In genomic region chr14:32354716-32355115, GRCh38 we compare ENCODE assay signal across 19 cellular contexts. TPM values are rescaled to one million over a fixed set of nuclear protein-coding genes. Genes with fewer than 3 reads are reported as not detected.
DNase-seq lines count a peak whose midpoint lies in the region; ATAC-seq, FAIRE-seq and TF ChIP-seq lines count a peak whose summit lies in the region.
"Had no signal": no experiment of that assay in that cellular context is flagged by ENCODE, and none has a peak within 500 bp of the region (broad histone marks: within the 10 kb centered on the region; RNA-seq: fewer than 3 reads in every experiment).

No MANE protein-coding gene starts in this region.

- no peaks in the 10 kb centered on the region; a peak in 1 of 5 replicates for H3K27me3 ChIP-seq in K562 (ENCODE audit: control insufficient read depth in 2 of 2, insufficient read depth in 2 of 2, low read length in 2 of 2)
- H3K27me3 ChIP-seq in HepG2 (ENCODE audit: control insufficient read depth in 1 of 2, insufficient read depth in 2 of 2, low read length in 2 of 2), result no peaks in the 10 kb centered on the region
- H3K27me3 ChIP-seq in colonic mucosa, result no peaks in the 10 kb centered on the region
- H3K27me3 ChIP-seq: MG63, spleen had no signal

- DNase-seq in NCI-H146 (lab: John Stamatoyannopoulos, UW) (peak; percentile 14), NCI-H146 treated with DMSO at 0.1 percent for 48 hours (lab: John Stamatoyannopoulos, UW; ENCODE audit: unreplicated experiment) (no peak), NCI-H2196 (lab: John Stamatoyannopoulos, UW; ENCODE audit: unreplicated experiment) (peak; percentile 61), K562 (ENCODE audit: extremely low read depth in 1 of 4, low spot score in 3 of 4) (no peak), HepG2 (ENCODE audit: low spot score) (peak; percentile 34), colonic mucosa (no peak), HEK293T (ENCODE audit: extremely low spot score) (no peak)
- no peak for DNase-seq in activated naive CD4-positive, alpha-beta T cell (lab: John Stamatoyannopoulos, UW)
- DNase-seq: activated CD4-positive, alpha-beta T cell treated with anti-CD3 and anti-CD28 coated beads for 48 hours; activated effector memory CD4-positive, alpha-beta T cell treated with Interleukin-2 at 50 U/mL for 16 hours; H7; lower lobe of right lung; MG63; NCI-H1930; NK-92 treated with Interleukin-12 subunit alpha and Interleukin-12 subunit beta, amount 100 ng/mL, for 24 hours; spleen had no signal

- H3K27ac ChIP-seq in K562 (ENCODE audit: extremely low read depth, low read depth, low read length) (no peak overlapping the region), HepG2 (ENCODE audit: extremely low read length, insufficient read depth, low read length) (no peak overlapping the region), colonic mucosa (no peak overlapping the region)
- H3K27ac ChIP-seq: lower lobe of right lung, spleen had no signal

- in situ Hi-C loops in K562 (cut with MboI) (no loop called here), HepG2 (cut with HindIII; ENCODE audit: extremely low pct_ligation_motif_present, low pct_unique_long_range_greater_than_20kb) (no loop called here)

- H3K9me1 ChIP-seq in K562 (ENCODE audit: control insufficient read depth, insufficient read depth, low read length), result no peaks in the 10 kb centered on the region

- H4K20me1 ChIP-seq in K562 (replicated peaks; ENCODE audit: control insufficient read depth, insufficient read depth, low read length), result no peaks in the 10 kb centered on the region
- no peaks in the 10 kb centered on the region for H4K20me1 ChIP-seq in HepG2 (ENCODE audit: insufficient read depth, low read length)

- ATAC-seq in K562 (no peak), HepG2 (peak; percentile 63)
- ATAC-seq: esophagus mucosa, lower lobe of right lung had no signal

- TF ChIP-seq EP300 in K562 (IDR thresholded peaks at IDR 0.05; ENCODE audit: low read length) (no peak), HepG2 (IDR thresholded peaks at IDR 0.05; ENCODE audit: low read depth in 2 of 2, low read length in 2 of 2) (no peak), HepG2 (CRISPR knock-in tag; IDR thresholded peaks at IDR 0.05; ENCODE audit: borderline replicate concordance) (no peak)

- H3K4me2 ChIP-seq in K562 (ENCODE audit: insufficient read depth, low read length), result no peak overlapping the region
- H3K4me2 ChIP-seq in HepG2 (ENCODE audit: low read depth, low read length), result no peak overlapping the region

- no peaks in the 10 kb centered on the region for H3K36me3 ChIP-seq in K562 (ENCODE audit: control insufficient read depth, insufficient read depth, low read length)
- no peaks in the 10 kb centered on the region for H3K36me3 ChIP-seq in HepG2 (replicated peaks in 1 of 2; ENCODE audit: control insufficient read depth in 1 of 2, insufficient read depth in 2 of 2, low read length in 2 of 2)
- H3K36me3 ChIP-seq in colonic mucosa, result no peaks in the 10 kb centered on the region
- H3K36me3 ChIP-seq: lower lobe of right lung, MG63, spleen had no signal

- no TSS peak for BruUV-seq in K562 (replicated peaks; lab: Mats Ljungman, UMichigan)
- no TSS peak for BruUV-seq in HepG2 (replicated peaks; lab: Mats Ljungman, UMichigan)

- POLR2A ChIA-PET in K562 (lab: Yijun Ruan, JAX), result no interaction called here
- POLR2A ChIA-PET in HepG2 (lab: Yijun Ruan, JAX), result no interaction called here
- POLR2A ChIA-PET in HEK293T (lab: Yijun Ruan, JAX), result no interaction called here

- H3K9me3 ChIP-seq in K562 (replicated peaks; ENCODE audit: control insufficient read depth, insufficient read depth, low read depth, low read length), result no peaks in the 10 kb centered on the region
- no peaks in the 10 kb centered on the region for H3K9me3 ChIP-seq in HepG2 (ENCODE audit: low read length)
- no peaks in the 10 kb centered on the region for H3K9me3 ChIP-seq in colonic mucosa
- H3K9me3 ChIP-seq: lower lobe of right lung, MG63, spleen had no signal

- intact Hi-C loops in K562 (cut with micrococcal nuclease) (no loop called here), HepG2 (cut with micrococcal nuclease; ENCODE audit: unreplicated experiment) (no loop called here), colonic mucosa (cut with DNase I) (no loop called here)

- H3K79me2 ChIP-seq in K562 (ENCODE audit: control insufficient read depth, insufficient read depth, low read length) (no peaks in the 10 kb centered on the region), HepG2 (ENCODE audit: insufficient read depth, low read length) (no peaks in the 10 kb centered on the region)

- TF ChIP-seq POLR2A in K562 (conservative IDR thresholded peaks at IDR 0.05), result no peak
- no peak for TF ChIP-seq POLR2A in HepG2 (IDR thresholded peaks at IDR 0.05; ENCODE audit: insufficient read depth in 1 of 2, low read depth in 2 of 2, low read length in 2 of 2)

- H3K9ac ChIP-seq in K562 (ENCODE audit: insufficient read depth in 1 of 2, low read depth in 2 of 2, low read length in 2 of 2), result no peak overlapping the region
- H3K9ac ChIP-seq in HepG2 (ENCODE audit: insufficient read depth, low read depth, low read length), result no peak overlapping the region
- H3K9ac ChIP-seq in colonic mucosa (ENCODE audit: low read depth in 2 of 2, low read length in 2 of 2), result no peak overlapping the region

- TF ChIP-seq CTCF in K562 (IDR thresholded peaks at IDR 0.05 in 2 of 3, conservative IDR thresholded peaks at IDR 0.05 in 1 of 3; ENCODE audit: insufficient read depth in 2 of 3, low read depth in 1 of 3, low read length in 3 of 3) (no peak), HepG2 (CRISPR knock-in tag; IDR thresholded peaks at IDR 0.05) (no peak), colonic mucosa (IDR thresholded peaks at IDR 0.05) (no peak)

- no peak for FAIRE-seq in K562 (lab: Jason Lieb, UNC)
- FAIRE-seq in HepG2 (lab: Jason Lieb, UNC), result no peak
- FAIRE-seq: A204.1, G401.6 had no signal

- TF ChIP-seq RAD21 in K562 (CRISPR knock-in tag; conservative IDR thresholded peaks at IDR 0.05 in 1 of 2, IDR thresholded peaks at IDR 0.05 in 1 of 2), result no peak
- no peak for TF ChIP-seq RAD21 in HepG2 (CRISPR knock-in tag; IDR thresholded peaks at IDR 0.05)

- WGBS in K562 (ENCODE audit: insufficient coverage, low coverage, missing lambda C conversion rate), result 25% methylated on average over 3 of the region's 3 CpGs
- WGBS in HepG2 (ENCODE audit: low lambda C conversion rate), result 2% methylated on average over 3 of the region's 3 CpGs

- no peaks in the 10 kb centered on the region for H3K4me1 ChIP-seq in K562 (replicated peaks in 1 of 2; ENCODE audit: control insufficient read depth in 2 of 2, insufficient read depth in 2 of 2, low read length in 2 of 2)
- H3K4me1 ChIP-seq in HepG2 (ENCODE audit: insufficient read depth, low read length), result no peaks in the 10 kb centered on the region
- no peaks in the 10 kb centered on the region for H3K4me1 ChIP-seq in colonic mucosa
- H3K4me1 ChIP-seq: lower lobe of right lung, spleen had no signal

- no peak overlapping the region for H2AFZ ChIP-seq in K562 (ENCODE audit: low read depth, low read length)
- no peak overlapping the region for H2AFZ ChIP-seq in HepG2 (ENCODE audit: low read length)

- CTCF ChIA-PET in K562 (lab: Yijun Ruan, JAX; ENCODE audit: low intra/inter-chr PET ratio) (no interaction called here), HepG2 (lab: Yijun Ruan, JAX; ENCODE audit: low intra/inter-chr PET ratio, low total read pairs) (no interaction called here), HEK293T (lab: Yijun Ruan, JAX) (no interaction called here)

- H3K4me3 ChIP-seq in K562 (no peak overlapping the region), HepG2 (replicated peaks in 1 of 3; ENCODE audit: insufficient read depth in 1 of 3, low read depth in 2 of 3, low read length in 3 of 3) (no peak overlapping the region), colonic mucosa (no peak overlapping the region)
- H3K4me3 ChIP-seq: lower lobe of right lung, MG63, spleen had no signal

RNA-seq across cellular contexts. Expression of gene AKAP6, which starts 25.6 kb away (rescaled TPM):
- 2.4 and 3.2 TPM in 2 replicates for total RNA-seq in K562 (2011; cell fraction: chromatin; rRNA removed; ENCODE audit: low replicate concordance)
- 1.2 and 2.4 TPM in 2 replicates for total RNA-seq in K562 (2011; cell fraction: nucleolus; rRNA removed)
- total RNA-seq in K562 (2011; cell fraction: nucleoplasm; rRNA removed), result 2.9 and 3.0 TPM in 2 replicates
- total RNA-seq in K562 (2014; rRNA removed), result 0.49 and 1.7 TPM in 2 replicates
- total RNA-seq in K562 (2014; rRNA removed; fragmentation: Illumina TruSeq; extraction: Trizol), result 0.62 and 0.73 TPM in 2 replicates
- 0.25 and 0.41 TPM in 2 replicates for total RNA-seq in K562 (2015; rRNA removed; fragmentation: Illumina TruSeq; extraction: Trizol)
- 0.42 and 0.62 TPM in 2 replicates for total RNA-seq in K562 (2021)
- 0.28 and 1.3 TPM in 2 replicates for polyA plus RNA-seq in K562 (2011; rRNA removed)
- 0.04 and 0.31 TPM in 2 replicates for polyA plus RNA-seq in K562 (2011; cell fraction: cytosol; rRNA removed)
- polyA plus RNA-seq in K562 (2011; cell fraction: nucleus; rRNA removed), result 0.48 and 1.2 TPM in 2 replicates
- polyA plus RNA-seq in K562 (2012), result 0.10 and 0.35 TPM in 2 replicates
- polyA plus RNA-seq in K562 (2014; fragmentation: Illumina TruSeq; extraction: Trizol), result 0.29 and 0.42 TPM in 2 replicates
- polyA plus RNA-seq in K562 (2014; fragmentation: Nextera tagmentation; extraction: Ambion mirVana), result under 1 TPM; 0.03 to 0.14 TPM
- 0.38 and 0.48 TPM in 2 replicates for polyA plus RNA-seq in K562 (2014; rRNA removed)
- 3.9 and 4.1 TPM in 2 replicates for polyA minus RNA-seq in K562 (2011; rRNA and poly(A)+ RNA removed)
- 0.55 and 0.57 TPM in 2 replicates for polyA minus RNA-seq in K562 (2011; cell fraction: cytosol; rRNA and poly(A)+ RNA removed)
- 1.2 and 1.6 TPM in 2 replicates for polyA minus RNA-seq in K562 (2011; cell fraction: nucleus; rRNA and poly(A)+ RNA removed)
- total RNA-seq in HepG2 (2016; rRNA removed; fragmentation: Illumina TruSeq; extraction: Trizol), result 0.84 and 1.4 TPM in 2 replicates
- 0.79 and 1.4 TPM in 2 replicates for total RNA-seq in HepG2 (2016; cell fraction: cytosol; rRNA removed; fragmentation: Illumina TruSeq; extraction: Trizol; ENCODE audit: low read depth)
- total RNA-seq in HepG2 (2016; cell fraction: insoluble cytoplasmic fraction; rRNA removed; fragmentation: Illumina TruSeq; extraction: Trizol), result 0.91 and 1.5 TPM in 2 replicates
- total RNA-seq in HepG2 (2016; cell fraction: membrane; rRNA removed; fragmentation: Illumina TruSeq; extraction: Trizol), result 0.62 and 0.86 TPM in 2 replicates
- total RNA-seq in HepG2 (2016; cell fraction: nucleus; rRNA removed; fragmentation: Illumina TruSeq; extraction: Trizol), result 1.4 and 5.7 TPM in 2 replicates
- polyA plus RNA-seq in HepG2 (2011; rRNA removed), result 0.51 and 1.4 TPM in 2 replicates
- polyA plus RNA-seq in HepG2 (2011; cell fraction: cytosol; rRNA removed), result 0.23 and 0.54 TPM in 2 replicates
- polyA plus RNA-seq in HepG2 (2011; cell fraction: nucleus; rRNA removed), result 1.2 and 1.6 TPM in 2 replicates
- polyA plus RNA-seq in HepG2 (2012), result 0.39 and 0.59 TPM in 2 replicates
- polyA plus RNA-seq in HepG2 (2016; cell fraction: cytosol; fragmentation: Illumina TruSeq; extraction: Trizol; ENCODE audit: low read depth), result 0.08 and 0.09 TPM in 2 replicates
- 0.33 and 0.58 TPM in 2 replicates for polyA plus RNA-seq in HepG2 (2016; cell fraction: insoluble cytoplasmic fraction; fragmentation: Illumina TruSeq; extraction: Trizol; ENCODE audit: low read depth)
- 0.02 and 0.40 TPM in 2 replicates for polyA plus RNA-seq in HepG2 (2016; cell fraction: membrane; fragmentation: Illumina TruSeq; extraction: Trizol; ENCODE audit: low read depth)
- polyA plus RNA-seq in HepG2 (2016; cell fraction: nucleus; fragmentation: Illumina TruSeq; extraction: Trizol; ENCODE audit: insufficient read depth, low read depth), result 0.48 and 0.79 TPM in 2 replicates
- 4.0 and 4.2 TPM in 2 replicates for polyA minus RNA-seq in HepG2 (2011; rRNA and poly(A)+ RNA removed; ENCODE audit: low replicate concordance)
- 2.2 and 2.4 TPM in 2 replicates for polyA minus RNA-seq in HepG2 (2011; cell fraction: cytosol; rRNA and poly(A)+ RNA removed)
- polyA minus RNA-seq in HepG2 (2011; cell fraction: nucleus; rRNA and poly(A)+ RNA removed), result 9.5 and 13.1 TPM in 2 replicates
- total RNA-seq in colonic mucosa, result 10 to 100 TPM in 1 of 2 donors, 1 to 10 TPM in 1; 1.3 to 10.3 TPM

Comparison
In these comparisons a context has a peak if more than half of its experiments do, and no peak if none do; other contexts are left out.
1. DNase-seq: peak in NCI-H146 (single experiment), NCI-H2196 (single experiment) and HepG2 (single experiment); none in NCI-H146 treated with DMSO at 0.1 percent for 48 hours (single experiment), K562 (0 of 4), activated naive CD4-positive, alpha-beta T cell (0 of 4), colonic mucosa (single experiment) and HEK293T (single experiment).